Comparison of ENCODE assay signal across 10 cellular contexts in genomic region chr9:131334568-131335105, GRCh38. TPM values are rescaled to one million over a fixed set of nuclear protein-coding genes. Genes with fewer than 3 reads are reported as not detected.
A peak's percentile ranks its signal among the peaks of the same experiment; 100 is the strongest.
DNase-seq lines count a peak whose midpoint lies in the region; TF ChIP-seq lines count a peak whose summit lies in the region.
"Had no signal": no experiment of that assay in that cellular context is flagged by ENCODE, and none has a peak within 500 bp of the region (broad histone marks: within the 10 kb centered on the region; RNA-seq: fewer than 3 reads in every experiment).

No MANE protein-coding gene starts in this region.

- no peak for TF ChIP-seq POLR2A in ovary (IDR thresholded peaks at IDR 0.05)

- in situ Hi-C loops in GM13977 (cut with MboI; ENCODE audit: low pct_unique_long_range_greater_than_20kb, low sequenced_read_pairs, unreplicated experiment), result loop anchor here (10.0 kb wide), 2 partner anchors 160 to 290 kb away; no protein-coding TSS in a partner anchor

- H3K4me1 Mint-ChIP-seq in glutamatergic neuron (ENCODE audit: low read depth, unreplicated experiment), result peaks cover 13% of the 10 kb centered on the region

- peak overlapping the region; percentile 10; the same call in 1 of the 2 replicates for H3K4me3 ChIP-seq in SJCRH30
- H3K4me3 ChIP-seq in ovary, result no peak overlapping the region
- H3K4me3 ChIP-seq: ascending aorta had no signal

- no peaks in the 10 kb centered on the region for H3K4me1 ChIP-seq in SJCRH30
- peaks cover 6% of the 10 kb centered on the region for H3K4me1 ChIP-seq in ovary (ENCODE audit: insufficient read depth)

- H3K27ac Mint-ChIP-seq in glutamatergic neuron (ENCODE audit: unreplicated experiment), result peak overlapping the region; percentile 60

- intact Hi-C loops in ovary (cut with DNase I), result loop anchor here (5.0 to 10.0 kb wide), 4 partner anchors 157 to 277 kb away; no protein-coding TSS in a partner anchor

- TF ChIP-seq EP300 in ovary (IDR thresholded peaks at IDR 0.05), result no peak

- 15 to 37% (median 18%) methylated on average over 9 to 14 of the region's 14 CpGs for WGBS in ovary, 3 donors

- H3K27me3 Mint-ChIP-seq in glutamatergic neuron (ENCODE audit: unreplicated experiment), result peaks cover 4% of the 10 kb centered on the region

- no peak for TF ChIP-seq CTCF in GM13977 (IDR thresholded peaks at IDR 0.05; ENCODE audit: extremely low read depth, insufficient read depth, missing control alignments)
- TF ChIP-seq CTCF in glutamatergic neuron (IDR thresholded peaks at IDR 0.05; ENCODE audit: partially characterized antibody, unreplicated experiment), result no peak
- no peak for TF ChIP-seq CTCF in ovary (IDR thresholded peaks at IDR 0.05)

- H3K36me3 Mint-ChIP-seq in glutamatergic neuron (ENCODE audit: unreplicated experiment), result no peaks in the 10 kb centered on the region

- H3K36me3 ChIP-seq in SJCRH30, result no peaks in the 10 kb centered on the region
- H3K36me3 ChIP-seq in ovary, result no peaks in the 10 kb centered on the region
- H3K36me3 ChIP-seq: ascending aorta had no signal

- H3K9me3 Mint-ChIP-seq in glutamatergic neuron (ENCODE audit: unreplicated experiment), result peaks cover 4% of the 10 kb centered on the region

- H3K27ac ChIP-seq in SJCRH30 (no peak overlapping the region), ovary (no peak overlapping the region)
- H3K27ac ChIP-seq: HL-60 had no signal

- H3K9me3 ChIP-seq in SJCRH30 (replicated peaks), result peaks cover 5% of the 10 kb centered on the region
- no peaks in the 10 kb centered on the region for H3K9me3 ChIP-seq in ovary
- H3K9me3 ChIP-seq: ascending aorta had no signal

- H3K27me3 ChIP-seq in SJCRH30 (no peaks in the 10 kb centered on the region; the same call in 1 of the 2 replicates), ovary (no peaks in the 10 kb centered on the region)
- H3K27me3 ChIP-seq: ascending aorta had no signal

- no peak overlapping the region for H3K4me3 Mint-ChIP-seq in glutamatergic neuron (ENCODE audit: unreplicated experiment)

- DNase-seq in GM13977 (ENCODE audit: low spot score) (peak; percentile 15), SJCRH30 (peak; percentile 53 to 59), glutamatergic neuron (peak; percentile 69), ovary (peak in 4 of 5 donors; percentile 36 to 56 (median 44)), NCI-H2196 (lab: John Stamatoyannopoulos, UW; ENCODE audit: unreplicated experiment) (no peak), NCI-H226 (no peak), midbrain (lab: John Stamatoyannopoulos, UW) (no peak)
- no peak for DNase-seq in activated CD4-positive, alpha-beta T cell treated with anti-CD3 and anti-CD28 coated beads, Interleukin-2, amount 50 U/mL, for 4 hours

RNA-seq across cellular contexts. Expression of gene PLPP7, which starts 45.1 kb away (rescaled TPM):
- 1.8 TPM in 2 replicates for total RNA-seq in SJCRH30 (2014; rRNA removed; shearing (Covaris generic))
- total RNA-seq in glutamatergic neuron (ENCODE audit: unreplicated experiment) (17.3 TPM), ovary (10 to 100 TPM in 4 of 7 donors, 1 to 10 TPM in 3; 7.6 to 12.0 (median 11.0) TPM)
- polyA plus RNA-seq in ovary, result 10 to 100 TPM in 1 of 2 donors, 1 to 10 TPM in 1; 3.6 to 11.8 TPM

RNA-seq across cellular contexts. Expression of gene FAM78A, which starts 58.3 kb away (rescaled TPM):
- 2.2 and 2.4 TPM in 2 replicates for total RNA-seq in SJCRH30 (2014; rRNA removed; shearing (Covaris generic))
- total RNA-seq in glutamatergic neuron (ENCODE audit: unreplicated experiment), result 14.9 TPM
- 1 to 10 TPM in 5 of 7 donors, under 1 TPM in 2; 0.60 to 2.9 (median 1.6) TPM for total RNA-seq in ovary
- polyA plus RNA-seq in ovary, result 1 to 10 TPM; 3.5 to 9.4 TPM

RNA-seq across cellular contexts. Expression of gene PRRC2B, which starts 59.2 kb away (rescaled TPM):
- total RNA-seq in SJCRH30 (2014; rRNA removed; shearing (Covaris generic)), result 173 and 185 TPM in 2 replicates
- total RNA-seq in glutamatergic neuron (ENCODE audit: unreplicated experiment) (489 TPM), ovary (100 to 1,000 TPM in 6 of 7 donors, 10 to 100 TPM in 1; 97.6 to 319 (median 244) TPM)
- polyA plus RNA-seq in ovary, result 100 to 1,000 TPM in 1 of 2 donors, 10 to 100 TPM in 1; 86.7 to 182 TPM

Comparison
In these comparisons a context has a peak if more than half of its experiments do, and no peak if none do; other contexts are left out.
1. DNase-seq: peak in GM13977 (single experiment), SJCRH30 (2 of 2), glutamatergic neuron (single experiment) and ovary (4 of 5); none in NCI-H2196 (single experiment), NCI-H226 (single experiment), activated CD4-positive, alpha-beta T cell treated with anti-CD3 and anti-CD28 coated beads, Interleukin-2, amount 50 U/mL, for 4 hours (0 of 2) and midbrain (single experiment).